In the genomic region with DNA sequence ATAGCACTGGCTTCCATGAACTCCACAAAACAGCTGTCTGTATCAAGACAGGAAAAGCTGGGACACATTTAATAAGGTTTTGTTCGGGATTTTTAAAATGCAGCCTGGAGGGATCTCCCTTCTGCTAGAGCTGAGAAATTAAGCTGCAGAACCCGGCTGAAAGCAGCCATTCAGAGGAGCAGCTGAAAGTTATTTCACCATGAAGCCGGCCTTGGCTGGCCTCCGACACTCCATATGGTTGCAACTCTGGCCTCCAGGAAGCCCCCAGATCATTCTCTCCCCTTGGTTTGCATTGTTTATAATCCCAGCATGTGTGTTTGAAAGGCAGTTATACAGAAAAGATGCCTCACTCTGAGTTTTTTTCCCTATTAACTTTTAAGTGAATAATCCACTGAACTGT, we compare ENCODE assay signal across 27 cellular contexts.
"Had no signal": no experiment of that assay in that cellular context is flagged by ENCODE, and none has a peak within 500 bp of the region (broad histone marks: within the 10 kb centered on the region; RNA-seq: fewer than 3 reads in every experiment).

No MANE protein-coding gene starts in this region.

- H3K27ac ChIP-seq: colonic mucosa, gastroesophageal sphincter, skin epidermis, uterus had no signal

- H3K9me3 ChIP-seq: colonic mucosa, gastroesophageal sphincter, mucosa of descending colon, uterus had no signal

- H3K36me3 ChIP-seq: colonic mucosa, gastroesophageal sphincter, uterus had no signal

- H3K4me3 ChIP-seq: colonic mucosa, dorsolateral prefrontal cortex, gastroesophageal sphincter, lung, mucosa of descending colon, skin epidermis, uterus had no signal

- DNase-seq: activated CD4-positive, alpha-beta memory T cell treated with anti-CD3 and anti-CD28 coated beads for 36 hours; activated CD4-positive, alpha-beta T cell treated with anti-CD3 and anti-CD28 coated beads, Interleukin-2, amount 10 ng/mL, durations not matched to agents 24 days and 14 days; activated CD4-positive, CD25-positive, alpha-beta regulatory T cell treated with anti-CD3 and anti-CD28 coated beads, Interleukin-2, amount 50 U/mL, for 72 hours; activated CD8-positive, alpha-beta memory T cell treated with anti-CD3 and anti-CD28 coated beads, Interleukin-2, amount 50 U/mL, for 48 hours; activated gamma-delta T cell treated with Interleukin-2 at 50 U/mL for 16 hours; activated naive CD4-positive, alpha-beta T cell treated with anti-CD3 and anti-CD28 coated beads, Interleukin-2, amount 50 U/mL, for 16 hours; activated T-cell treated with anti-CD3 and anti-CD28 coated beads, Interleukin-2, amount 50 U/mL, for 24 hours; amniotic stem cell; central memory CD4-positive, alpha-beta T cell; colonic mucosa; effector memory CD4-positive, alpha-beta T cell; immature natural killer cell; kidney; stimulated activated CD4-positive, alpha-beta T cell treated with anti-CD3 and anti-CD28 coated beads, Interleukin-12 subunit alpha, Interleukin-12 subunit beta, amount 100 ng/mL, for 4 hours; stimulated activated CD4-positive, alpha-beta T cell treated with anti-CD3 and anti-CD28 coated beads, Interleukin-4, amount 100 ng/mL, for 1 hour; stimulated activated naive CD8-positive, alpha-beta T cell treated with anti-CD3 and anti-CD28 coated beads, Interleukin-15, Interleukin-2, amounts not matched to agents 100 U/mL and 50 U/mL, for 24 hours; T-helper 17 cell; T1000; uterus had no signal

- H3K27me3 ChIP-seq: colonic mucosa, gastroesophageal sphincter, uterus had no signal

- H3K4me1 ChIP-seq: colonic mucosa, gastroesophageal sphincter, uterus had no signal

- ATAC-seq: gastroesophageal sphincter; left lobe of liver; mucosa of descending colon; natural killer cell treated with Interleukin-12 subunit alpha and Interleukin-12 subunit beta and Interleukin-15 and Interleukin-18, amount 100 ng/mL, for 72 hours; sciatic nerve; stimulated activated naive CD8-positive, alpha-beta T cell treated with anti-CD3 and anti-CD28 coated beads, Interleukin-15, Interleukin-2, amounts not matched to agents 100 U/mL and 50 U/mL, for 24 hours; T-helper 17 cell had no signal
